In genomic region chr17:74531231-74531761, GRCh38 we compare ENCODE assay signal across 12 cellular contexts. TPM values are rescaled to one million over a fixed set of nuclear protein-coding genes. Genes with fewer than 3 reads are reported as not detected.
DNase-seq lines count a peak whose midpoint lies in the region; ATAC-seq, FAIRE-seq and TF ChIP-seq lines count a peak whose summit lies in the region.
"Had no signal": no experiment of that assay in that cellular context is flagged by ENCODE, and none has a peak within 500 bp of the region (broad histone marks: within the 10 kb centered on the region; RNA-seq: fewer than 3 reads in every experiment).

Gene CD300LB, minus strand, starts transcription at chr17:74531475. Its CDS starts 125 bp downstream, at chr17:74531350.

- peak; percentile 34 for DNase-seq in D341Med (ENCODE audit: low spot score)
- peak; percentile 77 for DNase-seq in chondrocyte (ENCODE audit: low spot score)
- no peak for DNase-seq in natural killer cell
- no peak for DNase-seq in NCI-H2227 (lab: John Stamatoyannopoulos, UW; ENCODE audit: unreplicated experiment)
- no peak for DNase-seq in RCC 7860 (ENCODE audit: low spot score)
- DNase-seq in SHP77 treated with DMSO at 0.1 percent for 48 hours (lab: John Stamatoyannopoulos, UW), result no peak
- DNase-seq: NCI-H2081 treated with DMSO at 0.1 percent for 48 hours, nephron progenitor cell had no signal

- ATAC-seq in natural killer cell (peak in 1 of 3 donors; percentile 25), HG03521 (IDR thresholded peaks at IDR 0.05; ENCODE audit: unreplicated experiment) (no peak)
- ATAC-seq: CD8-positive, alpha-beta T cell had no signal

- H3K27me3 Mint-ChIP-seq in IgD-negative memory B cell, result peaks cover 5% of the 10 kb centered on the region
- H3K27me3 Mint-ChIP-seq in chondrocyte (ENCODE audit: low read depth), result peaks cover 39% of the 10 kb centered on the region
- no peaks in the 10 kb centered on the region for H3K27me3 Mint-ChIP-seq in natural killer cell (ENCODE audit: low read depth in 2 of 2)

- H3K9me3 Mint-ChIP-seq in IgD-negative memory B cell (peaks cover 0 to 1% (median 0%) of the 10 kb centered on the region in 3 donors), chondrocyte (ENCODE audit: low read depth) (peaks cover 2% of the 10 kb centered on the region), natural killer cell (no peaks in the 10 kb centered on the region)
- H3K9me3 Mint-ChIP-seq: CD8-positive, alpha-beta T cell had no signal

- FAIRE-seq in RCC 7860 (lab: Jason Lieb, UNC), result no peak
- FAIRE-seq: bronchial epithelial cell had no signal

- intact Hi-C loops in natural killer cell (cut with micrococcal nuclease), result loop anchor here (5.0 kb wide), 1 partner anchor 329 kb away; the partner anchor contains the start of gene RPL38

- TF ChIP-seq CTCF in chondrocyte (IDR thresholded peaks at IDR 0.05) (no peak), natural killer cell (IDR thresholded peaks at IDR 0.05) (no peak)

- no peaks in the 10 kb centered on the region for H3K36me3 Mint-ChIP-seq in IgD-negative memory B cell
- H3K36me3 Mint-ChIP-seq in chondrocyte (ENCODE audit: low read depth), result no peaks in the 10 kb centered on the region
- H3K36me3 Mint-ChIP-seq in natural killer cell, result no peaks in the 10 kb centered on the region
- H3K36me3 Mint-ChIP-seq: CD8-positive, alpha-beta T cell had no signal

- H3K4me1 Mint-ChIP-seq in IgD-negative memory B cell (peaks cover 16 to 22% (median 17%) of the 10 kb centered on the region in 3 donors), chondrocyte (ENCODE audit: low read depth) (no peaks in the 10 kb centered on the region), natural killer cell (peaks cover 34 to 39% of the 10 kb centered on the region in 2 donors)
- H3K4me1 Mint-ChIP-seq: nephron progenitor cell had no signal

- peak within 1 kb of the TSS in 1 of 3 donors; percentile 80 for H3K27ac Mint-ChIP-seq in IgD-negative memory B cell
- peak within 1 kb of the TSS; percentile 57 for H3K27ac Mint-ChIP-seq in chondrocyte (ENCODE audit: unreplicated experiment)
- peak within 1 kb of the TSS; percentile 69 to 89 for H3K27ac Mint-ChIP-seq in natural killer cell
- H3K27ac Mint-ChIP-seq: CD8-positive, alpha-beta T cell; nephron progenitor cell had no signal

- peak within 1 kb of the TSS in 3 of 4 donors; percentile 9 to 80 (median 39) for H3K4me3 Mint-ChIP-seq in IgD-negative memory B cell
- H3K4me3 Mint-ChIP-seq in chondrocyte (ENCODE audit: unreplicated experiment), result no peak within 1 kb of the TSS
- H3K4me3 Mint-ChIP-seq in natural killer cell, result peak within 1 kb of the TSS; percentile 88
- H3K4me3 Mint-ChIP-seq: CD8-positive, alpha-beta T cell; nephron progenitor cell had no signal

RNA-seq across cellular contexts. Expression of gene CD300LB, which starts in this region (rescaled TPM):
- not detected for polyA plus RNA-seq in IgD-negative memory B cell
- total RNA-seq in chondrocyte (not detected in 3 replicates), natural killer cell (1 to 10 TPM; 2.0 to 4.9 (median 3.5) TPM)
- total RNA-seq: bronchial epithelial cell; CD8-positive, alpha-beta T cell had no signal

Comparison
In these comparisons a context has a peak if more than half of its experiments do, and no peak if none do; other contexts are left out.
1. Peak in DNase-seq in chondrocyte; RNA of the gene not detected or under 1 TPM.